ENCODE assay signal across 1 cellular context in genomic region chr22:23649071-23649501, GRCh38.
TF ChIP-seq lines count a peak whose summit lies in the region.

No MANE protein-coding gene starts in this region.

TF ChIP-seq in HepG2, 621 proteins besides CTCF, POLR2A, EP300 and RAD21 (continued from another document):
- TF ChIP-seq ZUFSP (CRISPR knock-in tag; IDR thresholded peaks at IDR 0.05; ENCODE audit: borderline replicate concordance): no peak
- no peak for TF ChIP-seq ZNF564 (CRISPR knock-in tag; IDR thresholded peaks at IDR 0.05)
- TF ChIP-seq KDM1A (CRISPR knock-in tag; IDR thresholded peaks at IDR 0.05): no peak
- 0 out of 2 replicates have a peak, but pooled peaks have one; percentile 47 for TF ChIP-seq HNRNPL (IDR thresholded peaks at IDR 0.05; ENCODE audit: low read depth, low read length)
- TF ChIP-seq MTF2 (CRISPR knock-in tag; IDR thresholded peaks at IDR 0.05; ENCODE audit: borderline replicate concordance): no peak
- no peak for TF ChIP-seq NFE2 (CRISPR knock-in tag; IDR thresholded peaks at IDR 0.05)
- TF ChIP-seq PLSCR1 (CRISPR knock-in tag; IDR thresholded peaks at IDR 0.05; ENCODE audit: borderline replicate concordance): no peak
- no peak for TF ChIP-seq ZBTB26 (CRISPR knock-in tag; IDR thresholded peaks at IDR 0.05; ENCODE audit: borderline replicate concordance)
- peak; percentile 62 for TF ChIP-seq AGO2 (optimal IDR thresholded peaks at IDR 0.05; ENCODE audit: low read depth, low read length)
